10 cellular contexts compared by ENCODE assay signal in the genomic region with DNA sequence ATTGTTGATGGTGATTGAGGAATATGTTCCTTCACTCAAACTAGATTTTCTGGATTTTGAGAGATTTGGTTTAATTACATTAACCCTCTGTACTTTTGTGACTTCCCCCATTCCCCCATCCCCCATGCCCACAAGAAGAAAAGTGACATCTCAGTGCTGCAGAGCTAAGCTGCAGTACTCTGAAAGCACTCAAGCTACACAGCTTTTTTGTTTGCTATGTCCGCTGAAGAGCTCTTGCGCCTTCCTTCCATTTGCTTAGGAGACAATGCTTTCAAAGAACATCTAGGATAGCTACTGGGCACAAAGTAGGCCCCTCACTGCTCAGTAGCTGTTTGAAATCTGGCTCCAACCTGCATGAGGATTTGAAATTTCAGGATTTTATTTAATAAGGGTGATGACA.
"Had no signal": no experiment of that assay in that cellular context is flagged by ENCODE, and none has a peak within 500 bp of the region (broad histone marks: within the 10 kb centered on the region; RNA-seq: fewer than 3 reads in every experiment).

No MANE protein-coding gene starts in this region.

- H3K9me3 ChIP-seq: body of pancreas, right atrium auricular region, uterus had no signal

- H3K36me3 ChIP-seq: right atrium auricular region, uterus had no signal

- H3K27ac ChIP-seq: body of pancreas, hepatocyte, right atrium auricular region, uterus had no signal

- H3K27ac Mint-ChIP-seq: activated naive CD4-positive, alpha-beta T cell treated with anti-CD3 and anti-CD28 coated beads, Interleukin-2, amount 50 U/mL, for 24 hours had no signal

- H3K27me3 ChIP-seq: body of pancreas, hepatocyte, right atrium auricular region, uterus had no signal

- H3K27me3 Mint-ChIP-seq: central memory CD8-positive, alpha-beta T cell had no signal

- H3K4me3 ChIP-seq: body of pancreas, hepatocyte, right atrium auricular region, uterus had no signal

- H3K36me3 Mint-ChIP-seq: activated naive CD4-positive, alpha-beta T cell treated with anti-CD3 and anti-CD28 coated beads, Interleukin-2, amount 50 U/mL, for 24 hours had no signal

- H3K4me3 Mint-ChIP-seq: activated naive CD4-positive, alpha-beta T cell treated with anti-CD3 and anti-CD28 coated beads, Interleukin-2, amount 50 U/mL, for 24 hours; central memory CD8-positive, alpha-beta T cell had no signal

- DNase-seq: body of pancreas, erythroblast, kidney glomerular epithelial cell, small intestine, uterus had no signal

- H3K4me1 Mint-ChIP-seq: activated naive CD4-positive, alpha-beta T cell treated with anti-CD3 and anti-CD28 coated beads, Interleukin-2, amount 50 U/mL, for 24 hours; central memory CD8-positive, alpha-beta T cell had no signal

- ATAC-seq: activated CD4-positive, CD25-positive, alpha-beta regulatory T cell treated with anti-CD3 and anti-CD28 coated beads, Interleukin-2, amount 50 U/mL, for 24 hours; body of pancreas had no signal

- H3K9me3 Mint-ChIP-seq: activated naive CD4-positive, alpha-beta T cell treated with anti-CD3 and anti-CD28 coated beads, Interleukin-2, amount 50 U/mL, for 24 hours; central memory CD8-positive, alpha-beta T cell had no signal

- H2AFZ ChIP-seq: hepatocyte had no signal

- H3K4me1 ChIP-seq: body of pancreas, right atrium auricular region, uterus had no signal

- H3K79me2 ChIP-seq: hepatocyte had no signal

- H3K4me2 ChIP-seq: hepatocyte had no signal
